ENCODE assay signal across 9 cellular contexts in genomic region chr18:10453885-10454772, GRCh38. TPM values are rescaled to one million over a fixed set of nuclear protein-coding genes. Genes with fewer than 3 reads are reported as not detected.
DNase-seq lines count a peak whose midpoint lies in the region; ATAC-seq and TF ChIP-seq lines count a peak whose summit lies in the region.
"Had no signal": no experiment of that assay in that cellular context is flagged by ENCODE, and none has a peak within 500 bp of the region (broad histone marks: within the 10 kb centered on the region; RNA-seq: fewer than 3 reads in every experiment).

APCDD1 (plus strand) TSS chr18:10454635; CDS start chr18:10454982, 347 bp downstream.

- H3K4me3 ChIP-seq in left lung = peak within 1 kb of the TSS; percentile 48 to 60

- intact Hi-C loops in left lung (cut with DNase I) = no loop called here
- intact Hi-C loops in activated CD4-positive, alpha-beta memory T cell treated with anti-CD3 and anti-CD28 coated beads for 36 hours (cut with micrococcal nuclease) = no loop called here

- H3K9me3 Mint-ChIP-seq in stimulated activated naive CD8-positive, alpha-beta T cell treated with anti-CD3 and anti-CD28 coated beads, Interleukin-15, amount 100 ng/mL, for 72 hours = no peaks in the 10 kb centered on the region
- no peaks in the 10 kb centered on the region for H3K9me3 Mint-ChIP-seq in activated CD4-positive, alpha-beta memory T cell treated with anti-CD3 and anti-CD28 coated beads for 36 hours

- no peaks in the 10 kb centered on the region for H3K9me3 ChIP-seq in left lung

- peak; percentile 83 for DNase-seq in DMS53 (lab: John Stamatoyannopoulos, UW)
- peak; percentile 47 for DNase-seq in NCI-H2171 treated with DMSO at 0.1 percent for 48 hours (lab: John Stamatoyannopoulos, UW)
- peak; percentile 57 for DNase-seq in cerebellum (ENCODE audit: low spot score)
- peak; percentile 65 to 87 for DNase-seq in left lung
- DNase-seq in stimulated activated naive CD8-positive, alpha-beta T cell treated with anti-CD3 and anti-CD28 coated beads, Interleukin-15, amount 100 ng/mL, for 72 hours = no peak
- DNase-seq in activated CD4-positive, alpha-beta memory T cell treated with anti-CD3 and anti-CD28 coated beads for 36 hours = no peak

- H3K4me3 Mint-ChIP-seq in stimulated activated naive CD8-positive, alpha-beta T cell treated with anti-CD3 and anti-CD28 coated beads, Interleukin-15, amount 100 ng/mL, for 72 hours = peak within 1 kb of the TSS; percentile 44 to 56
- no peak within 1 kb of the TSS for H3K4me3 Mint-ChIP-seq in activated CD4-positive, alpha-beta memory T cell treated with anti-CD3 and anti-CD28 coated beads for 36 hours

- H3K4me1 Mint-ChIP-seq in stimulated activated naive CD8-positive, alpha-beta T cell treated with anti-CD3 and anti-CD28 coated beads, Interleukin-15, amount 100 ng/mL, for 72 hours = peaks cover 7% of the 10 kb centered on the region
- H3K4me1 Mint-ChIP-seq in activated CD4-positive, alpha-beta memory T cell treated with anti-CD3 and anti-CD28 coated beads for 36 hours (ENCODE audit: low read depth) = peaks cover 2% of the 10 kb centered on the region

- no peaks in the 10 kb centered on the region for H3K36me3 ChIP-seq in left lung

- H3K36me3 Mint-ChIP-seq in activated CD4-positive, alpha-beta memory T cell treated with anti-CD3 and anti-CD28 coated beads for 36 hours = no peaks in the 10 kb centered on the region

- ATAC-seq in left lung (peak; percentile 92), HG03432 (IDR thresholded peaks at IDR 0.05; ENCODE audit: unreplicated experiment) (no peak), HG02840 (IDR thresholded peaks at IDR 0.05; ENCODE audit: low FRiP score, unreplicated experiment) (no peak)
- peak; percentile 53 for ATAC-seq in stimulated activated naive CD8-positive, alpha-beta T cell treated with anti-CD3 and anti-CD28 coated beads, Interleukin-15, amount 100 ng/mL, for 72 hours

- H3K27me3 Mint-ChIP-seq in stimulated activated naive CD8-positive, alpha-beta T cell treated with anti-CD3 and anti-CD28 coated beads, Interleukin-15, amount 100 ng/mL, for 72 hours = peaks cover 71% of the 10 kb centered on the region
- H3K27me3 Mint-ChIP-seq in activated CD4-positive, alpha-beta memory T cell treated with anti-CD3 and anti-CD28 coated beads for 36 hours = peaks cover 70% of the 10 kb centered on the region

- CTCF ChIA-PET in activated CD4-positive, alpha-beta memory T cell treated with anti-CD3 and anti-CD28 coated beads for 36 hours (lab: Charles Lee) = no interaction called here

- POLR2A ChIA-PET in activated CD4-positive, alpha-beta memory T cell treated with anti-CD3 and anti-CD28 coated beads for 36 hours (lab: Charles Lee) = no interaction called here

- peak within 1 kb of the TSS in 1 of 2 donors; percentile 63 for H3K27ac Mint-ChIP-seq in stimulated activated naive CD8-positive, alpha-beta T cell treated with anti-CD3 and anti-CD28 coated beads, Interleukin-15, amount 100 ng/mL, for 72 hours
- H3K27ac Mint-ChIP-seq in activated CD4-positive, alpha-beta memory T cell treated with anti-CD3 and anti-CD28 coated beads for 36 hours = no peak within 1 kb of the TSS

- no peak for TF ChIP-seq CTCF in left lung (IDR thresholded peaks at IDR 0.05)

- H3K27ac ChIP-seq in left lung = peak within 1 kb of the TSS; percentile 77 to 83

- peaks cover 0 to 56% of the 10 kb centered on the region in 2 donors for H3K27me3 ChIP-seq in left lung

- peaks cover 14 to 24% of the 10 kb centered on the region in 2 donors for H3K4me1 ChIP-seq in left lung

RNA-seq across cellular contexts. Expression of gene APCDD1, which starts in this region (rescaled TPM):
- total RNA-seq in cerebellum = 41.6 TPM
- 10 to 100 TPM; 27.6 to 49.0 TPM for total RNA-seq in left lung
- not detected for total RNA-seq in activated CD4-positive, alpha-beta memory T cell treated with anti-CD3 and anti-CD28 coated beads for 36 hours
- total RNA-seq: HT1080 had no signal

Comparison
In these comparisons a context has a peak if more than half of its experiments do, and no peak if none do; other contexts are left out.
1. RNA of gene APCDD1 (total RNA-seq): 27.6 to 49.0 TPM in left lung and 41.6 TPM in cerebellum (single experiment); not detected in activated CD4-positive, alpha-beta memory T cell treated with anti-CD3 and anti-CD28 coated beads for 36 hours; every median in the first group is over 10 times any median in the second.
2. DNase-seq: peak in DMS53 (single experiment), NCI-H2171 treated with DMSO at 0.1 percent for 48 hours (single experiment), cerebellum (single experiment) and left lung (2 of 2); none in stimulated activated naive CD8-positive, alpha-beta T cell treated with anti-CD3 and anti-CD28 coated beads, Interleukin-15, amount 100 ng/mL, for 72 hours (0 of 2) and activated CD4-positive, alpha-beta memory T cell treated with anti-CD3 and anti-CD28 coated beads for 36 hours (single experiment).
3. ATAC-seq: peak in left lung (single experiment) and stimulated activated naive CD8-positive, alpha-beta T cell treated with anti-CD3 and anti-CD28 coated beads, Interleukin-15, amount 100 ng/mL, for 72 hours (single experiment); none in HG03432 (single experiment) and HG02840 (single experiment).